ENCODE assay signal across 8 cellular contexts in genomic region chr9:135960328-135961276, GRCh38. TPM values are rescaled to one million over a fixed set of nuclear protein-coding genes. Genes with fewer than 3 reads are reported as not detected.
DNase-seq lines count a peak whose midpoint lies in the region; ATAC-seq and TF ChIP-seq lines count a peak whose summit lies in the region.

No MANE protein-coding gene starts in this region.

- intact Hi-C loops in PC-9 (cut with micrococcal nuclease; ENCODE audit: unreplicated experiment) (loop anchor here (10.0 kb wide), 1 partner anchor 324 kb away; no protein-coding TSS in a partner anchor), dorsolateral prefrontal cortex (cut with DNase I) (loop anchor here (1.0 to 10.0 kb wide), 7 partner anchors 53 to 444 kb away; partner anchors contain the start of genes CAMSAP1 (in 2 of the 2), QSOX2 (in 1 of the 2), SNAPC4 (in 1 of the 2) and TMEM250 (in 1 of the 2)), vagina (cut with DNase I) (no loop called here)

- H3K4me1 ChIP-seq in PC-9 (replicated peaks; ENCODE audit: insufficient read depth) (no peaks in the 10 kb centered on the region), mesodermal cell (ENCODE audit: control insufficient read depth, insufficient read depth, low read length, poor library complexity, severe bottlenecking) (peaks cover 7% of the 10 kb centered on the region), vagina (peaks cover 24% of the 10 kb centered on the region)

- CTCF ChIA-PET in PC-9 (lab: Charles Lee) = no interaction called here

- TF ChIP-seq POLR2A in vagina (IDR thresholded peaks at IDR 0.05) = no peak

- peak; percentile 29 for ATAC-seq in HG02642 (IDR thresholded peaks at IDR 0.05; ENCODE audit: poor library complexity, unreplicated experiment)

- no peaks in the 10 kb centered on the region for H3K79me2 ChIP-seq in PC-9 (ENCODE audit: low read depth)

- no peaks in the 10 kb centered on the region for H4K20me1 ChIP-seq in PC-9 (ENCODE audit: insufficient read depth)

- TF ChIP-seq CTCF in PC-9 (conservative IDR thresholded peaks at IDR 0.05) (no peak), dorsolateral prefrontal cortex (IDR thresholded peaks at IDR 0.05 in 54 of 56, conservative IDR thresholded peaks at IDR 0.05 in 2 of 56; ENCODE audit: low read depth in 1 of 56, partially characterized antibody in 56 of 56) (no peak), vagina (IDR thresholded peaks at IDR 0.05) (no peak)

- no peaks in the 10 kb centered on the region for H3K27me3 ChIP-seq in PC-9 (ENCODE audit: insufficient read depth, low read depth)
- no peaks in the 10 kb centered on the region for H3K27me3 ChIP-seq in dorsolateral prefrontal cortex
- H3K27me3 ChIP-seq in vagina = no peaks in the 10 kb centered on the region

- BruUV-seq in PC-9 (replicated peaks; lab: Mats Ljungman, UMichigan) = no TSS peak

- 1 to 3% methylated on average over 60 to 64 of the region's 77 CpGs for WGBS in mesodermal cell (ENCODE audit: insufficient coverage in 2 of 2), 2 experiments

- no peak overlapping the region for H3K27ac ChIP-seq in PC-9
- H3K27ac ChIP-seq in dorsolateral prefrontal cortex = peak overlapping the region in 55 of 59 donors; percentile 10 to 94 (median 81)
- peak overlapping the region; percentile 49 for H3K27ac ChIP-seq in mesodermal cell (ENCODE audit: low read depth, low read length, severe bottlenecking)
- H3K27ac ChIP-seq in vagina = peak overlapping the region; percentile 85

- H3K4me2 ChIP-seq in PC-9 = peak overlapping the region; percentile 66

- peak overlapping the region; percentile 47; the same call in 1 of the 2 replicates for H3K4me3 ChIP-seq in PC-9
- H3K4me3 ChIP-seq in dorsolateral prefrontal cortex = peak overlapping the region; percentile 59 to 99 (median 90)
- H3K4me3 ChIP-seq in mesodermal cell (ENCODE audit: extremely low read depth, insufficient read depth, low read length, poor library complexity, severe bottlenecking) = peak overlapping the region; percentile 84
- peak overlapping the region; percentile 91 to 95 for H3K4me3 ChIP-seq in vagina

- no peaks in the 10 kb centered on the region for H3K9me2 ChIP-seq in PC-9 (ENCODE audit: insufficient read depth)

- no peaks in the 10 kb centered on the region for H3F3A ChIP-seq in PC-9 (ENCODE audit: insufficient read depth, low read depth)

- POLR2A ChIA-PET in PC-9 (lab: Charles Lee; ENCODE audit: unreplicated experiment) = no interaction called here

- H3K9me3 ChIP-seq in PC-9 (ENCODE audit: insufficient read depth, low read depth) (no peaks in the 10 kb centered on the region), mesodermal cell (ENCODE audit: control insufficient read depth, low read length) (no peaks in the 10 kb centered on the region), vagina (no peaks in the 10 kb centered on the region)

- DNase-seq in DMS 273 (lab: John Stamatoyannopoulos, UW; ENCODE audit: unreplicated experiment) (peak; percentile 55), DMS 273 treated with DMSO at 0.1 percent for 48 hours (lab: John Stamatoyannopoulos, UW) (no peak), PC-9 (no peak), dorsolateral prefrontal cortex (peak in 3 of 10 donors; percentile 19 to 58 (median 46)), vagina (ENCODE audit: extremely low spot score in 2 of 2) (no peak), NCI-H226 (no peak)

- H2AFZ ChIP-seq in PC-9 = no peak overlapping the region

- H3K36me3 ChIP-seq in PC-9 (ENCODE audit: low read depth) (no peaks in the 10 kb centered on the region), mesodermal cell (ENCODE audit: control insufficient read depth, insufficient read depth, low read length) (no peaks in the 10 kb centered on the region), vagina (no peaks in the 10 kb centered on the region)

RNA-seq across cellular contexts. Expression of gene UBAC1, which starts 0.6 kb away (rescaled TPM):
- total RNA-seq in PC-9 (2021) (27.6 and 37.1 TPM in 2 replicates), dorsolateral prefrontal cortex (10 to 100 TPM; 42.5 to 80.5 (median 55.0) TPM), vagina (57.9 TPM)
- polyA plus RNA-seq in mesodermal cell (2013, experiment 1 of 2) = 44.5 TPM
- 41.5 TPM for polyA plus RNA-seq in mesodermal cell (2013, experiment 2 of 2)

RNA-seq across cellular contexts. Expression of gene CAMSAP1, which starts 53.3 kb away (rescaled TPM):
- 16.7 and 17.3 TPM in 2 replicates for total RNA-seq in PC-9 (2021)
- 100 to 1,000 TPM in 1 of 120 experiments, 10 to 100 TPM in 119; 59.6 to 100 (median 81.1) TPM for total RNA-seq in dorsolateral prefrontal cortex
- 24.2 TPM for polyA plus RNA-seq in mesodermal cell (2013, experiment 1 of 2)
- 19.2 TPM for polyA plus RNA-seq in mesodermal cell (2013, experiment 2 of 2)
- 20.9 TPM for total RNA-seq in vagina
